ENCODE assay signal across 8 cellular contexts in the genomic region with DNA sequence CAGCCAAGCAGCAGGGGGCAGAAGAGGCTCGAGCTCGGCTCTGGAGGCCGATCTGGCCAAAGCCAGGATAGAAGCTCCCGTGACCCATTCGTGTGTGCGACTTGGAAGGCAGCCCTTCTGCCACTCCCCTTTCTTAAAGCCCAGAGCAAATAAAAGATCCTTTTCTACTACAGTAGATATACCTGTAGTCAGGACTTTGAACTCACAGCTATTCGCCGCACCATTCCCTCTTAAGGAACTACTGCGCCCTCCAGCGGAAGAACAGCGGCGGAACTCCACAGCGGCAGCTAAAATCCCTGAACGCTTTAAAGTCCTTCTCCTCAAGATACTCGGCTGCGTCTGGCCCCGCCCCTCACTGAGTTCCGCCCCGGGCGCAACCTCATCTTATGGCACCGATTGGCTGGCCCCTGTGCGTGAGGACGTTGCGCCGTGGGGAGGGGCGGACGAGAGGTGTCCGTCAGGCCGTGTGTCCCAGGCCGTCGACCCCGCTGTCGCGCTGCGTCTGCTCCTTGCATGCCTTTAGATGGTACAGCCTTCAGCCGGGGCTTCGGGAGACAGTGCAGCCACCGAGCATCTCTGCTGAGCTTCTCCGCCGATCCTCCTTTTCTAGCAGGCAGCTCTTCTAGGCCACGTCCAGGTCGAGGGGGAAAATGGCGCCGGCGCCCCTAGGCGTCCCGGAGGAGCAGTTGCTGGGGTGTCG.
A peak's percentile ranks its signal among the peaks of the same experiment; 100 is the strongest.
DNase-seq lines count a peak whose midpoint lies in the region; ATAC-seq and TF ChIP-seq lines count a peak whose summit lies in the region.

A gene with protein sequence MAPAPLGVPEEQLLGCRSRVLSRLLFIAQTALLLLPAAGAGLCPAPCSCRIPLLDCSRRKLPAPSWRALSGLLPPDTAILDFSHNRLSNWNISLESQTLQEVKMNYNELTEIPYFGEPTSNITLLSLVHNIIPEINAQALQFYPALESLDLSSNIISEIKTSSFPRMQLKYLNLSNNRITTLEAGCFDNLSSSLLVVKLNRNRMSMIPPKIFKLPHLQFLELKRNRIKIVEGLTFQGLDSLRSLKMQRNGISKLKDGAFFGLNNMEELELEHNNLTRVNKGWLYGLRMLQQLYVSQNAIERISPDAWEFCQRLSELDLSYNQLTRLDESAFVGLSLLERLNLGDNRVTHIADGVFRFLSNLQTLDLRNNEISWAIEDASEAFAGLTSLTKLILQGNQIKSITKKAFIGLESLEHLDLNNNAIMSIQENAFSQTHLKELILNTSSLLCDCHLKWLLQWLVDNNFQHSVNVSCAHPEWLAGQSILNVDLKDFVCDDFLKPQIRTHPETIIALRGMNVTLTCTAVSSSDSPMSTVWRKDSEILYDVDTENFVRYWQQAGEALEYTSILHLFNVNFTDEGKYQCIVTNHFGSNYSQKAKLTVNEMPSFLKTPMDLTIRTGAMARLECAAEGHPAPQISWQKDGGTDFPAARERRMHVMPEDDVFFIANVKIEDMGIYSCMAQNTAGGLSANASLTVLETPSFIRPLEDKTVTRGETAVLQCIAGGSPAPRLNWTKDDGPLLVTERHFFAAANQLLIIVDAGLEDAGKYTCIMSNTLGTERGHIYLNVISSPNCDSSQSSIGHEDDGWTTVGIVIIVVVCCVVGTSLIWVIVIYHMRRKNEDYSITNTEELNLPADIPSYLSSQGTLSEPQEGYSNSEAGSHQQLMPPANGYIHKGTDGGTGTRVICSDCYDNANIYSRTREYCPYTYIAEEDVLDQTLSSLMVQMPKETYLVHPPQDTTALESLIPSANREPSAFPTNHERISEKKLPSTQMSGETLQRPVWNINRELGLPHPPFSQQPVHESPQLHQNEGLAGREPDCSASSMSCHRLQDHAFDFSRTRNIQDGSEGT (plus strand): TSS at position 442 of the 700 bp plus-strand sequence. CDS start 209 bp downstream, at position 651.

- H3K4me3 ChIP-seq in OCI-LY3 (ENCODE audit: low read length) = peak within 1 kb of the TSS; percentile 100

- peak within 1 kb of the TSS; percentile 69 for H2AFZ ChIP-seq in OCI-LY3 (ENCODE audit: low read depth, low read length)

- H3K27ac ChIP-seq in OCI-LY3 (ENCODE audit: low read length) = peak within 1 kb of the TSS; percentile 63

- ATAC-seq in GM21526 (IDR thresholded peaks at IDR 0.05; ENCODE audit: low FRiP score, unreplicated experiment) = peak; percentile 95

- peaks cover 3% of the 10 kb centered on the region for H3K36me3 ChIP-seq in OCI-LY3 (replicated peaks; ENCODE audit: low read depth, low read length)

- H3K27me3 ChIP-seq in OCI-LY3 (ENCODE audit: low read depth, low read length) = no peaks in the 10 kb centered on the region

- no peaks in the 10 kb centered on the region for H3K9me3 ChIP-seq in OCI-LY3 (ENCODE audit: insufficient read depth, low read length)

- H4K20me1 ChIP-seq in OCI-LY3 (ENCODE audit: insufficient read depth, low read length) = peaks cover 13% of the 10 kb centered on the region; the same call in 1 of the 2 replicates

- H3K4me2 ChIP-seq in OCI-LY3 (ENCODE audit: low read length) = peak within 1 kb of the TSS; percentile 84

- DNase-seq in DMS114 treated with DMSO at 0.1 percent for 48 hours (lab: John Stamatoyannopoulos, UW; ENCODE audit: unreplicated experiment) = peak; percentile 99
- DNase-seq in HuH-7.5 (ENCODE audit: low spot score) = peak; percentile 74
- peak; percentile 98 for DNase-seq in activated T-cell treated with anti-CD3 and anti-CD28 coated beads for 1 hour (ENCODE audit: low read depth)
- peak; percentile 87 for DNase-seq in epidermal melanocyte (ENCODE audit: insufficient read length, low spot score)
- DNase-seq in middle frontal gyrus (ENCODE audit: extremely low spot score, low spot score) = peak; percentile 97
- peak; percentile 96 to 98 for DNase-seq in stimulated activated CD8-positive, alpha-beta memory T cell treated with anti-CD3 and anti-CD28 coated beads, Interleukin-2, amount 100 ng/mL, for 48 hours (ENCODE audit: low read depth in 2 of 2)

- H3K79me2 ChIP-seq in OCI-LY3 (ENCODE audit: low read length) = peaks cover 42% of the 10 kb centered on the region

- H3K4me1 ChIP-seq in OCI-LY3 (ENCODE audit: low read length) = peaks cover 11% of the 10 kb centered on the region

- TF ChIP-seq CTCF in OCI-LY3 (IDR thresholded peaks at IDR 0.05; ENCODE audit: low read depth, low read length) = peak; percentile 86

- H3K9ac ChIP-seq in OCI-LY3 (ENCODE audit: low read length) = peak within 1 kb of the TSS; percentile 86

Comparison
In these comparisons a context has a peak if more than half of its experiments do, and no peak if none do; other contexts are left out.
1. Peak in every context shown above with its lines: DNase-seq, ATAC-seq, H3K4me3 ChIP-seq and H3K27ac ChIP-seq.